Comparison of ENCODE assay signal across 25 cellular contexts in genomic region chr7:44538798-44539668, GRCh38. TPM values are rescaled to one million over a fixed set of nuclear protein-coding genes. Genes with fewer than 3 reads are reported as not detected.
"Had no signal": no experiment of that assay in that cellular context is flagged by ENCODE, and none has a peak within 500 bp of the region (broad histone marks: within the 10 kb centered on the region; RNA-seq: fewer than 3 reads in every experiment).

No MANE protein-coding gene starts in this region.

- H3K27me3 ChIP-seq: cardiac muscle cell, right atrium auricular region, suprapubic skin, transverse colon, uterus had no signal

- H3K36me3 Mint-ChIP-seq: activated naive CD8-positive, alpha-beta T cell treated with anti-CD3 and anti-CD28 coated beads, Interleukin-2, amount 10 ng/mL, durations not matched to agents 7 days and 5 days; immature natural killer cell; memory B cell had no signal

- DNase-seq: activated CD4-positive, alpha-beta T cell treated with anti-CD3 and anti-CD28 coated beads for 1 hour; activated CD4-positive, alpha-beta T cell treated with anti-CD3 and anti-CD28 coated beads, Interleukin-2, amount 50 U/mL, for 48 hours; activated naive CD4-positive, alpha-beta T cell treated with Interleukin-2 at 50 U/mL for 16 hours; activated naive CD8-positive, alpha-beta T cell treated with anti-CD3 and anti-CD28 coated beads, Interleukin-2, amount 10 ng/mL, durations not matched to agents 7 days and 5 days; amygdala; head of caudate nucleus; immature natural killer cell; kidney glomerular epithelial cell; left ventricle myocardium inferior; stimulated activated naive CD8-positive, alpha-beta T cell treated with anti-CD3 and anti-CD28 coated beads, Interleukin-15, Interleukin-2, amounts not matched to agents 100 U/mL and 50 U/mL, for 24 hours; T-helper 2 cell; transverse colon; uterus; WERI-Rb-1 had no signal

- H3K4me3 Mint-ChIP-seq: activated naive CD8-positive, alpha-beta T cell treated with anti-CD3 and anti-CD28 coated beads, Interleukin-2, amount 10 ng/mL, durations not matched to agents 7 days and 5 days; activated T-helper 1 cell treated with anti-CD3 and anti-CD28 coated beads, Interleukin-12 subunit alpha, Interleukin-12 subunit beta, Interleukin-2, Interleukin-4 antibody, amounts not matched to agents 30 ng/mL and 10 ng/mL and 1 ng/mL, durations not matched to agents 14 hours and 24 hours and 36 hours; immature natural killer cell; memory B cell had no signal

- H3K4me3 ChIP-seq: cardiac muscle cell, left ventricle myocardium inferior, prostate gland, right atrium auricular region, suprapubic skin, transverse colon, uterus had no signal

- ATAC-seq: stimulated activated naive CD8-positive, alpha-beta T cell treated with anti-CD3 and anti-CD28 coated beads, Interleukin-15, Interleukin-2, amounts not matched to agents 100 U/mL and 50 U/mL, for 24 hours had no signal

- H3K9me3 Mint-ChIP-seq: activated naive CD8-positive, alpha-beta T cell treated with anti-CD3 and anti-CD28 coated beads, Interleukin-2, amount 10 ng/mL, durations not matched to agents 7 days and 5 days; activated T-helper 1 cell treated with anti-CD3 and anti-CD28 coated beads, Interleukin-12 subunit alpha, Interleukin-12 subunit beta, Interleukin-2, Interleukin-4 antibody, amounts not matched to agents 30 ng/mL and 10 ng/mL and 1 ng/mL, durations not matched to agents 14 hours and 24 hours and 36 hours; immature natural killer cell; memory B cell had no signal

- H3K27ac Mint-ChIP-seq: activated naive CD8-positive, alpha-beta T cell treated with anti-CD3 and anti-CD28 coated beads, Interleukin-2, amount 10 ng/mL, durations not matched to agents 7 days and 5 days; activated T-helper 1 cell treated with anti-CD3 and anti-CD28 coated beads, Interleukin-12 subunit alpha, Interleukin-12 subunit beta, Interleukin-2, Interleukin-4 antibody, amounts not matched to agents 30 ng/mL and 10 ng/mL and 1 ng/mL, durations not matched to agents 14 hours and 24 hours and 36 hours; immature natural killer cell; memory B cell had no signal

- H3K9me3 ChIP-seq: left ventricle myocardium inferior, prostate gland, right atrium auricular region, suprapubic skin, transverse colon, uterus had no signal

- H3K4me1 Mint-ChIP-seq: activated naive CD8-positive, alpha-beta T cell treated with anti-CD3 and anti-CD28 coated beads, Interleukin-2, amount 10 ng/mL, durations not matched to agents 7 days and 5 days; immature natural killer cell; memory B cell had no signal

- H3K27ac ChIP-seq: cardiac muscle cell, left ventricle myocardium inferior, prostate gland, right atrium auricular region, suprapubic skin, transverse colon, uterus, WERI-Rb-1 had no signal

- H3K36me3 ChIP-seq: cardiac muscle cell, left ventricle myocardium inferior, prostate gland, right atrium auricular region, suprapubic skin, transverse colon, uterus, WERI-Rb-1 had no signal

- H3K27me3 Mint-ChIP-seq: memory B cell had no signal

- H3K4me1 ChIP-seq: left ventricle myocardium inferior, prostate gland, right atrium auricular region, transverse colon, uterus had no signal

RNA-seq across cellular contexts. Expression of gene NPC1L1, which starts 2.1 kb away (rescaled TPM):
- total RNA-seq: activated T-helper 1 cell treated with anti-CD3 and anti-CD28 coated beads, Interleukin-12 subunit alpha, Interleukin-12 subunit beta, Interleukin-2, Interleukin-4 antibody, amounts not matched to agents 30 ng/mL and 10 ng/mL and 1 ng/mL, durations not matched to agents 14 hours and 24 hours and 36 hours; cardiac muscle cell; dermis microvascular lymphatic vessel endothelial cell; frontal cortex; mononuclear cell; right atrium auricular region; skeletal muscle tissue had no signal
- polyA plus RNA-seq: cardiac muscle cell, immature natural killer cell, neural cell had no signal
